In the genomic region with DNA sequence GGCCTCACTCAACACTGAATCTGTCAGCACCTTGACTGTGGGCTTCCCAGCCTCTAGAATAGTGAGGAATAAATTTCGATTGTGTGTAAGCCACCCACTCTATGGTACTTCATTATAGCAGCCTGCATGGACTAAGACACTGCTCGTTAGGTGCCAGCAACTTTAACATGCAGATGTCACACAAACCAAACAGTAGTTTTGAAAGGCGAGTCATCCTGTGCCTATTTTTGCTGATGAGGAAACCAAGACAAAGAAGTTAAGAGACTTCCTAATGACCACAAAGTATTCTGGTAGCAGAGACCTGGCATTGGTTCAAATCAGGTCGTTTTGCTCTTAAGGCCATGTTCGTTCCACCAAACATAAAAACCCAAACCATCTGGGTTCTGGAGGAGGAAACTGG, we compare ENCODE assay signal across 23 cellular contexts. TPM values are rescaled to one million over a fixed set of nuclear protein-coding genes. Genes with fewer than 3 reads are reported as not detected.
DNase-seq lines count a peak whose midpoint lies in the region; ATAC-seq, FAIRE-seq and TF ChIP-seq lines count a peak whose summit lies in the region.
"Had no signal": no experiment of that assay in that cellular context is flagged by ENCODE, and none has a peak within 500 bp of the region (broad histone marks: within the 10 kb centered on the region; RNA-seq: fewer than 3 reads in every experiment).

No MANE protein-coding gene starts in this region.

- no peak overlapping the region for H3K4ac ChIP-seq in mesendoderm (ENCODE audit: low read depth, low read length)

- TF ChIP-seq RAD21 in GM12878 (IDR thresholded peaks at IDR 0.05; ENCODE audit: insufficient read depth, low read depth, low read length), result no peak

- no peak overlapping the region for H2BK15ac ChIP-seq in mesendoderm (replicated peaks; ENCODE audit: low read depth)

- in situ Hi-C loops in GM12878 (cut with MboI), result no loop called here

- H3K4me2 ChIP-seq in GM12878 (ENCODE audit: control insufficient read depth, insufficient read depth), result no peak overlapping the region
- H3K4me2 ChIP-seq in mesendoderm (ENCODE audit: low read length), result no peak overlapping the region
- H3K4me2 ChIP-seq: neural progenitor cell had no signal

- H3K9ac ChIP-seq in GM12878 (ENCODE audit: control insufficient read depth, insufficient read depth, low read length) (no peak overlapping the region), mesendoderm (ENCODE audit: low read length) (no peak overlapping the region)
- H3K9ac ChIP-seq: neural progenitor cell had no signal

- TF ChIP-seq CTCF in GM12878 (IDR thresholded peaks at IDR 0.05 in 2 of 3, conservative IDR thresholded peaks at IDR 0.05 in 1 of 3; ENCODE audit: control insufficient read depth in 2 of 3, extremely low read depth in 1 of 3, insufficient read depth in 1 of 3, low read depth in 3 of 3, low read length in 3 of 3) (no peak), esophagus squamous epithelium (IDR thresholded peaks at IDR 0.05) (no peak)

- no peak overlapping the region for H2AK5ac ChIP-seq in mesendoderm (ENCODE audit: low read length)

- no peak overlapping the region for H3K56ac ChIP-seq in mesendoderm (ENCODE audit: low read length)

- H3K27ac ChIP-seq in GM12878 (ENCODE audit: control insufficient read depth, insufficient read depth) (no peak overlapping the region), esophagus squamous epithelium (no peak overlapping the region), mesendoderm (ENCODE audit: low read depth, low read length) (no peak overlapping the region)
- H3K27ac ChIP-seq: neural progenitor cell, psoas muscle, RWPE1, skin epidermis, transverse colon had no signal

- no peak overlapping the region for H2AFZ ChIP-seq in GM12878 (ENCODE audit: control insufficient read depth, low read depth, low read length)
- H2AFZ ChIP-seq: neural progenitor cell had no signal

- ATAC-seq in GM18511 (IDR thresholded peaks at IDR 0.05; ENCODE audit: unreplicated experiment), result peak; percentile 54
- ATAC-seq in GM12878, result peak; percentile 68
- no peak for ATAC-seq in HG02623 (IDR thresholded peaks at IDR 0.05; ENCODE audit: unreplicated experiment)
- ATAC-seq: HepG2; left lobe of liver; psoas muscle; SK-N-SH treated with all-trans-retinoic acid at 6 μM for 48 hours; stimulated activated naive CD8-positive, alpha-beta T cell treated with anti-CD3 and anti-CD28 coated beads, Interleukin-15, amount 100 ng/mL, for 72 hours had no signal

- WGBS in GM12878 (ENCODE audit: insufficient coverage, insufficient replicate concordance, low lambda C conversion rate, missing lambda C conversion rate), result 11% methylated on average over 5 of the region's 5 CpGs
- WGBS in esophagus squamous epithelium, 2 donors, result 84% methylated on average over 5 of the region's 5 CpGs; no CpG with 5 or more reads in 1 of the 2 donors
- no CpG with 5 or more reads among the region's 5 CpGs for WGBS in mesendoderm (ENCODE audit: extremely low coverage, insufficient coverage, low lambda C conversion rate)

- H3K36me3 ChIP-seq in GM12878 (ENCODE audit: control insufficient read depth in 2 of 2, insufficient read depth in 2 of 2, low read length in 1 of 2) (no peaks in the 10 kb centered on the region), esophagus squamous epithelium (no peaks in the 10 kb centered on the region), mesendoderm (ENCODE audit: control insufficient read depth, insufficient read depth, low read length) (no peaks in the 10 kb centered on the region)
- H3K36me3 ChIP-seq: MG63, neural progenitor cell, transverse colon had no signal

- FAIRE-seq in GM12878 (lab: Jason Lieb, UNC), result peak; percentile 18
- FAIRE-seq: HepG2 had no signal

- no peak overlapping the region for H4K5ac ChIP-seq in mesendoderm (ENCODE audit: low read length)

- no peak overlapping the region for H2BK5ac ChIP-seq in mesendoderm (ENCODE audit: low read length)

- intact Hi-C loops in GM12878 (cut with micrococcal nuclease; ENCODE audit: unreplicated experiment), result no loop called here
- intact Hi-C loops in esophagus squamous epithelium (cut with DNase I), result no loop called here

- H3K9me3 ChIP-seq in GM12878 (replicated peaks; ENCODE audit: control insufficient read depth, insufficient read depth, low read length) (no peaks in the 10 kb centered on the region; the same call in 2 of the 3 replicates), esophagus squamous epithelium (no peaks in the 10 kb centered on the region)
- H3K9me3 ChIP-seq: MG63, psoas muscle, transverse colon had no signal

- H3K18ac ChIP-seq in mesendoderm (ENCODE audit: low read length), result no peak overlapping the region

- RAD21 ChIA-PET in GM12878 (lab: Charles Lee; ENCODE audit: unreplicated experiment), result no interaction called here

- TF ChIP-seq EP300 in GM12878 (IDR thresholded peaks at IDR 0.05; ENCODE audit: borderline replicate concordance in 1 of 2, control insufficient read depth in 1 of 2, low read depth in 2 of 2, low read length in 2 of 2), result no peak

- SMC1A ChIA-PET in GM12878 (lab: Charles Lee; ENCODE audit: uncharacterized antibody, unreplicated experiment), result no interaction called here

- H3K79me2 ChIP-seq in GM12878 (ENCODE audit: control insufficient read depth, insufficient read depth, low read length) (no peaks in the 10 kb centered on the region), mesendoderm (ENCODE audit: control insufficient read depth, insufficient read depth, low read length) (no peaks in the 10 kb centered on the region)

- H2BK120ac ChIP-seq in mesendoderm (ENCODE audit: low read depth, low read length), result no peak overlapping the region

- no peaks in the 10 kb centered on the region for H3K27me3 ChIP-seq in GM12878 (replicated peaks in 1 of 2; ENCODE audit: control insufficient read depth in 2 of 2, insufficient read depth in 2 of 2, low read length in 1 of 2)
- peaks cover 0 to 23% (median 0%) of the 10 kb centered on the region in 4 donors for H3K27me3 ChIP-seq in esophagus squamous epithelium
- H3K27me3 ChIP-seq in mesendoderm (ENCODE audit: insufficient read depth, low read length, poor library complexity), result no peaks in the 10 kb centered on the region
- H3K27me3 ChIP-seq: neural progenitor cell had no signal

- BruUV-seq in GM12878 (replicated peaks; lab: Mats Ljungman, UMichigan), result no TSS peak

- H3K4me3 ChIP-seq in GM12878, result no peak overlapping the region
- no peak overlapping the region for H3K4me3 ChIP-seq in esophagus squamous epithelium
- H3K4me3 ChIP-seq in mesendoderm (ENCODE audit: low read length), result no peak overlapping the region
- H3K4me3 ChIP-seq: MG63, neural progenitor cell, psoas muscle, skin epidermis, transverse colon had no signal

- peaks cover 10% of the 10 kb centered on the region for H3K4me1 ChIP-seq in GM12878 (ENCODE audit: control insufficient read depth, insufficient read depth, low read length)
- no peaks in the 10 kb centered on the region for H3K4me1 ChIP-seq in esophagus squamous epithelium
- H3K4me1 ChIP-seq in mesendoderm (ENCODE audit: control insufficient read depth, low read depth, low read length), result peaks cover 3% of the 10 kb centered on the region
- H3K4me1 ChIP-seq: neural progenitor cell, psoas muscle, transverse colon had no signal

- CTCF ChIA-PET in GM12878 (lab: Yijun Ruan, JAX), result interaction anchor here (0.5 to 1.4 kb wide), 3 partner anchors 8 to 176 kb away, joined by 3 to 4 read pairs (median 3); no protein-coding TSS in a partner anchor

- DNase-seq in A172 (ENCODE audit: low spot score) (peak; percentile 34), LHCN-M2 (ENCODE audit: low read depth) (peak; percentile 22), GM12878 (ENCODE audit: low read depth, low spot score) (no peak), esophagus squamous epithelium (lab: John Stamatoyannopoulos, UW) (no peak), NCI-H774 (lab: John Stamatoyannopoulos, UW) (no peak), mesendoderm (no peak)
- DNase-seq: GDM1; HCEC 1CT; NCI-H1694; NCI-H345; psoas muscle; stimulated activated CD4-positive, alpha-beta T cell treated with anti-CD3 and anti-CD28 coated beads, Interleukin-4, amount 100 ng/mL, for 1 hour; stimulated activated naive CD8-positive, alpha-beta T cell treated with anti-CD3 and anti-CD28 coated beads, Interleukin-15, amount 100 ng/mL, for 72 hours; transverse colon had no signal

- H3K23ac ChIP-seq in mesendoderm (ENCODE audit: low read length), result no peak overlapping the region

- H3K79me1 ChIP-seq in mesendoderm (ENCODE audit: low read length), result no peaks in the 10 kb centered on the region

- no peak for TF ChIP-seq POLR2A in GM12878 (IDR thresholded peaks at IDR 0.05; ENCODE audit: low read depth, low read length)
- no peak for TF ChIP-seq POLR2A in esophagus squamous epithelium (IDR thresholded peaks at IDR 0.05)

- POLR2A ChIA-PET in GM12878 (lab: Charles Lee), result no interaction called here

- no peaks in the 10 kb centered on the region for H4K20me1 ChIP-seq in GM12878 (ENCODE audit: control insufficient read depth, insufficient read depth)

- H4K8ac ChIP-seq in mesendoderm (ENCODE audit: low read depth, low read length), result no peak overlapping the region

RNA-seq across cellular contexts. Expression of a gene that starts 42.9 kb away (rescaled TPM):
- 1.6 and 2.1 TPM in 2 replicates for total RNA-seq in A172 (2014; rRNA removed; shearing (Covaris generic))
- total RNA-seq in LHCN-M2 (2014; rRNA removed) (1.3 and 5.1 TPM in 2 replicates), GM12878 (2014; rRNA removed) (41.9 and 50.4 TPM in 2 replicates), GM12878 (2014; rRNA removed; fragmentation: Illumina TruSeq; extraction: Trizol) (28.7 and 30.6 TPM in 2 replicates), GM12878 (2021) (44.9 and 47.5 TPM in 2 replicates), esophagus squamous epithelium (1 to 10 TPM in 1 of 4 donors, under 1 TPM in 2, not detected in 1; 0.83 to 2.3 (median 0.91) TPM)
- polyA plus RNA-seq in LHCN-M2 (2012), result 1.3 TPM
- total RNA-seq in GM12878 (2013; cell fraction: nucleolus; rRNA removed), result 10.3 and 10.7 TPM in 2 replicates
- 9.6 TPM for polyA plus RNA-seq in GM12878 (2011; ENCODE audit: low read depth)
- polyA plus RNA-seq in GM12878 (2011; rRNA removed) (15.1 and 25.6 TPM in 2 replicates), GM12878 (2014; fragmentation: Illumina TruSeq; extraction: Trizol) (7.6 and 31.1 TPM in 2 replicates), GM12878 (2014; fragmentation: Nextera tagmentation; extraction: Ambion mirVana) (10 to 100 TPM; 11.1 to 12.3 TPM), GM12878 (2014; rRNA removed) (56.7 and 56.8 TPM in 2 replicates), GM12878 (2016; fragmentation: Nextera tagmentation; extraction: Ambion mirVana) (10 to 100 TPM; 20.4 to 33.2 TPM)
- polyA plus RNA-seq in GM12878 (2011; cell fraction: cytosol; rRNA removed), result 31.7 and 44.5 TPM in 2 replicates
- polyA plus RNA-seq in GM12878 (2011; cell fraction: nucleus; rRNA removed), result 26.0 and 28.6 TPM in 2 replicates
- polyA plus RNA-seq in GM12878 (2012), result 7.8 and 9.7 TPM in 2 replicates
- polyA minus RNA-seq in GM12878 (2011; rRNA and poly(A)+ RNA removed), result 5.7 and 9.1 TPM in 2 replicates
- 4.2 and 4.8 TPM in 2 replicates for polyA minus RNA-seq in GM12878 (2011; cell fraction: cytosol; rRNA and poly(A)+ RNA removed)
- polyA minus RNA-seq in GM12878 (2011; cell fraction: nucleus; rRNA and poly(A)+ RNA removed), result 4.2 and 5.8 TPM in 2 replicates
- 4.5 TPM for polyA plus RNA-seq in mesendoderm (2013, experiment 1 of 2)
- polyA plus RNA-seq in mesendoderm (2013, experiment 2 of 2), result 5.8 TPM
- total RNA-seq: HepG2 had no signal

RNA-seq across cellular contexts. Expression of a gene that starts 48.2 kb away (rescaled TPM):
- total RNA-seq in A172 (2014; rRNA removed; shearing (Covaris generic)), result 0.86 and 1.0 TPM in 2 replicates
- 0.58 and 1.1 TPM in 2 replicates for total RNA-seq in LHCN-M2 (2014; rRNA removed)
- polyA plus RNA-seq in LHCN-M2 (2012), result 1.0 TPM
- 11.6 and 13.9 TPM in 2 replicates for total RNA-seq in GM12878 (2013; cell fraction: nucleolus; rRNA removed)
- total RNA-seq in GM12878 (2014; rRNA removed), result 7.3 and 8.1 TPM in 2 replicates
- 9.4 and 11.5 TPM in 2 replicates for total RNA-seq in GM12878 (2014; rRNA removed; fragmentation: Illumina TruSeq; extraction: Trizol)
- total RNA-seq in GM12878 (2021), result 9.5 and 11.2 TPM in 2 replicates
- 24.4 TPM for polyA plus RNA-seq in GM12878 (2011; ENCODE audit: low read depth)
- polyA plus RNA-seq in GM12878 (2011; rRNA removed), result 13.9 and 15.9 TPM in 2 replicates
- polyA plus RNA-seq in GM12878 (2011; cell fraction: cytosol; rRNA removed), result 8.8 and 10.4 TPM in 2 replicates
- 15.9 and 21.2 TPM in 2 replicates for polyA plus RNA-seq in GM12878 (2011; cell fraction: nucleus; rRNA removed)
- 24.2 and 26.5 TPM in 2 replicates for polyA plus RNA-seq in GM12878 (2012)
- polyA plus RNA-seq in GM12878 (2014; fragmentation: Illumina TruSeq; extraction: Trizol), result 9.5 and 11.5 TPM in 2 replicates
- polyA plus RNA-seq in GM12878 (2014; fragmentation: Nextera tagmentation; extraction: Ambion mirVana), result 1 to 10 TPM; 3.0 to 3.4 TPM
- polyA plus RNA-seq in GM12878 (2014; rRNA removed), result 8.5 and 11.4 TPM in 2 replicates
- 1 to 10 TPM; 5.6 to 6.7 TPM for polyA plus RNA-seq in GM12878 (2016; fragmentation: Nextera tagmentation; extraction: Ambion mirVana)
- polyA minus RNA-seq in GM12878 (2011; rRNA and poly(A)+ RNA removed), result 12.6 and 17.7 TPM in 2 replicates
- 4.6 and 6.1 TPM in 2 replicates for polyA minus RNA-seq in GM12878 (2011; cell fraction: cytosol; rRNA and poly(A)+ RNA removed)
- polyA minus RNA-seq in GM12878 (2011; cell fraction: nucleus; rRNA and poly(A)+ RNA removed), result 19.9 and 25.7 TPM in 2 replicates
- total RNA-seq in esophagus squamous epithelium, result 1 to 10 TPM; 2.1 to 6.5 (median 3.0) TPM
- polyA plus RNA-seq in mesendoderm (2013, experiment 1 of 2), result 19.0 TPM
- polyA plus RNA-seq in mesendoderm (2013, experiment 2 of 2), result 21.3 TPM

Comparison
In these comparisons a context has a peak if more than half of its experiments do, and no peak if none do; other contexts are left out.
1. DNase-seq: peak in A172 (single experiment) and LHCN-M2 (single experiment); none in GM12878 (single experiment), esophagus squamous epithelium (single experiment), NCI-H774 (single experiment) and mesendoderm (single experiment).